9 cellular contexts compared by ENCODE assay signal in the genomic region with DNA sequence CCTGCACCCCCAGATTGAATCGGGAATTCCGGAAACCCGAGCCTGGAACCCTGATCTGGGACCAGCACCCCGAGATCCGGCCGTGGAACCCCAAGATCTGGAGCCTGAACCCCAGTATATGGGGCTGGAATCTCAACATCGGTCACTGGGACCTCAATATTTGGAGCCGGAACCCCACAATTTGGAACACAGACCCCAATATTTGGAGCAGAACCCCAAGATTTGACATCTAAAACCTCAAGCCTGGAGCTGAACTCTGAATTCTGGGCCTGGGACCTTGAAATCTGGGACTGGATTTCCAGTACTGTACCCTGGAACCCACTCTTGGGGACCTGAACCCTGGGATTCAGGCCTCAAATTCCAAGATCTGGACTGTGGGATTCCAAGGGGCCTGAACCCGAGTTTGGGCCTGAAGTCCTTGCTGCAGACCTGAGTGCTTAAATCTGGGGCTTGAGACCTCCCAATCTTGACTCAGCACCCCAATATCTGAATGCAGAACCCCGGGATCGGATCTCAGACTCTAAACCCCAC. TPM values are rescaled to one million over a fixed set of nuclear protein-coding genes. Genes with fewer than 3 reads are reported as not detected.
DNase-seq lines count a peak whose midpoint lies in the region; ATAC-seq and TF ChIP-seq lines count a peak whose summit lies in the region.
"Had no signal": no experiment of that assay in that cellular context is flagged by ENCODE, and none has a peak within 500 bp of the region (broad histone marks: within the 10 kb centered on the region; RNA-seq: fewer than 3 reads in every experiment).

No MANE protein-coding gene starts in this region.

- no peak overlapping the region for H2BK120ac ChIP-seq in IMR-90 (ENCODE audit: low read depth, low read length)

- H3K4me2 ChIP-seq in IMR-90 (ENCODE audit: low read depth, low read length), result peak overlapping the region; percentile 85

- H3K36me3 Mint-ChIP-seq in chondrocyte (ENCODE audit: low read depth), result peaks cover 6% of the 10 kb centered on the region

- no peak overlapping the region for H2BK20ac ChIP-seq in IMR-90 (ENCODE audit: low read depth, low read length)

- dilution Hi-C loops in IMR-90 (cut with HindIII; ENCODE audit: low sequenced_read_pairs, unreplicated experiment), result no loop called here

- H3K27ac Mint-ChIP-seq in chondrocyte (ENCODE audit: unreplicated experiment), result no peak overlapping the region

- H3K27me3 ChIP-seq in IMR-90 (ENCODE audit: control insufficient read depth, insufficient read depth, low read length) (no peaks in the 10 kb centered on the region), muscle layer of duodenum (ENCODE audit: low read depth, low read length) (no peaks in the 10 kb centered on the region)

- H4K20me1 ChIP-seq in IMR-90 (ENCODE audit: insufficient read depth, low read length), result peaks cover 17% of the 10 kb centered on the region; the same call in 1 of the 2 replicates

- no peak overlapping the region for H2BK15ac ChIP-seq in IMR-90 (ENCODE audit: low read depth, low read length)

- H3K79me1 ChIP-seq in IMR-90 (ENCODE audit: low read depth in 1 of 2, low read length in 2 of 2), result peaks cover 15 to 31% of the 10 kb centered on the region in 2 experiments

- TF ChIP-seq RAD21 in IMR-90 (IDR thresholded peaks at IDR 0.05; ENCODE audit: low read length), result no peak

- H4K8ac ChIP-seq in IMR-90 (ENCODE audit: low read depth in 2 of 2, low read length in 2 of 2), result peak overlapping the region; percentile 13 to 64; a peak in 1 of 4 replicates

- peak overlapping the region; percentile 69 for H3K4me3 Mint-ChIP-seq in chondrocyte (ENCODE audit: unreplicated experiment)

- ATAC-seq in IMR-90 (ENCODE audit: low read depth) (no peak), GM21576 (IDR thresholded peaks at IDR 0.05; ENCODE audit: unreplicated experiment) (no peak)

- TF ChIP-seq POLR2A in IMR-90 (IDR thresholded peaks at IDR 0.05; ENCODE audit: low read depth, low read length), result no peak

- peaks cover 9% of the 10 kb centered on the region; the same call in 1 of the 2 replicates for H3K9me1 ChIP-seq in IMR-90 (ENCODE audit: insufficient read depth, low read length)

- no peak overlapping the region for H4K91ac ChIP-seq in IMR-90 (ENCODE audit: insufficient read depth, low read depth, low read length)

- H4K5ac ChIP-seq in IMR-90 (ENCODE audit: low read depth, low read length), result no peak overlapping the region

- no peak for TF ChIP-seq CTCF in AG04449 (IDR thresholded peaks at IDR 0.05; ENCODE audit: insufficient read depth, low read length, missing control alignments)
- TF ChIP-seq CTCF in IMR-90 (conservative IDR thresholded peaks at IDR 0.05; ENCODE audit: low read depth, low read length), result no peak
- no peak for TF ChIP-seq CTCF in chondrocyte (IDR thresholded peaks at IDR 0.05)

- intact Hi-C loops in IMR-90 (cut with micrococcal nuclease), result loop anchor here (5.0 kb wide), 1 partner anchor 115 kb away; a partner anchor contains a TSS

- WGBS in IMR-90 (ENCODE audit: extremely low coverage in 2 of 2, insufficient read length in 1 of 2), 2 experiments, result 28% methylated on average over 5 of the region's 11 CpGs; no CpG with 5 or more reads in 1 of the 2 experiments

- H3K4me1 Mint-ChIP-seq in chondrocyte (ENCODE audit: low read depth), result peaks cover 37% of the 10 kb centered on the region

- no peak overlapping the region for H3K18ac ChIP-seq in IMR-90 (ENCODE audit: low read depth, low read length)

- peak overlapping the region; percentile 71 for H3K14ac ChIP-seq in IMR-90 (replicated peaks; ENCODE audit: low read depth, low read length)

- H3K4me3 ChIP-seq in AG04449 (ENCODE audit: low read depth, low read length) (peak overlapping the region; percentile 61), IMR-90 (ENCODE audit: insufficient read depth, low read depth, low read length) (peak overlapping the region; percentile 80), muscle layer of duodenum (ENCODE audit: low read depth in 1 of 2, low read length in 2 of 2) (peak overlapping the region; percentile 75 to 82)

- peak overlapping the region; percentile 87 for H2AK9ac ChIP-seq in IMR-90 (replicated peaks; ENCODE audit: low read depth, low read length, poor library complexity)

- peak overlapping the region; percentile 79 for H3K9ac ChIP-seq in IMR-90 (ENCODE audit: low read depth, low read length)

- no peak overlapping the region for H2AK5ac ChIP-seq in IMR-90 (ENCODE audit: low read depth, low read length)

- H2BK5ac ChIP-seq in IMR-90 (ENCODE audit: low read depth, low read length, poor library complexity, severe bottlenecking), result no peak overlapping the region

- H3K9me3 Mint-ChIP-seq in chondrocyte (ENCODE audit: low read depth), result no peaks in the 10 kb centered on the region

- H3K9me3 ChIP-seq in IMR-90 (ENCODE audit: control insufficient read depth, insufficient read depth, low read length) (no peaks in the 10 kb centered on the region), muscle layer of duodenum (ENCODE audit: control insufficient read depth in 1 of 2, low read length in 2 of 2) (no peaks in the 10 kb centered on the region)
- H3K9me3 ChIP-seq: neutrophil had no signal

- H3K27me3 Mint-ChIP-seq in chondrocyte (ENCODE audit: low read depth), result no peaks in the 10 kb centered on the region

- peak overlapping the region; percentile 73 for H2AFZ ChIP-seq in IMR-90 (replicated peaks; ENCODE audit: low read length, poor library complexity)

- DNase-seq in AG04449 (ENCODE audit: low read depth, low spot score) (no peak), IMR-90 (no peak), chondrocyte (ENCODE audit: low spot score) (no peak), NCI-H526 (lab: John Stamatoyannopoulos, UW) (no peak)
- DNase-seq in activated effector memory CD4-positive, alpha-beta T cell treated with Interleukin-2 at 50 U/mL for 16 hours, result no peak
- DNase-seq in stimulated activated CD4-positive, alpha-beta T cell treated with anti-CD3 and anti-CD28 coated beads, Interleukin-2, amount 100 ng/mL, for 48 hours, result no peak

- peak overlapping the region; percentile 27 for H3K4ac ChIP-seq in IMR-90 (ENCODE audit: low read depth, low read length)

- CTCF ChIA-PET in AG04449 (lab: Yijun Ruan, JAX) (interaction anchor here (0.9 to 1.4 kb wide), 2 partner anchors 12 to 55 kb away, joined by 4 to 6 read pairs; no protein-coding TSS in a partner anchor), IMR-90 (lab: Yijun Ruan, JAX) (no interaction called here)

- H3K4me1 ChIP-seq in IMR-90 (ENCODE audit: control insufficient read depth, insufficient read depth, low read length) (peaks cover 8% of the 10 kb centered on the region), muscle layer of duodenum (ENCODE audit: control insufficient read depth in 1 of 2, insufficient read depth in 2 of 2, low read length in 2 of 2) (peaks cover 12 to 31% of the 10 kb centered on the region in 2 donors)

- H3K56ac ChIP-seq in IMR-90 (ENCODE audit: extremely low read depth, insufficient read depth, low read length), result no peak overlapping the region

- BruUV-seq in IMR-90 (replicated peaks; lab: Mats Ljungman, UMichigan), result TSS peak; percentile 76

- POLR2A ChIA-PET in AG04449 (lab: Yijun Ruan, JAX), result no interaction called here
- POLR2A ChIA-PET in IMR-90 (lab: Charles Lee; ENCODE audit: unreplicated experiment), result no interaction called here

- in situ Hi-C loops in IMR-90 (cut with MboI; ENCODE audit: low sequenced_read_pairs), result no loop called here

- H3K27ac ChIP-seq in IMR-90 (ENCODE audit: insufficient read depth, low read length) (peak overlapping the region; percentile 31; the same call in 1 of the 2 replicates), muscle layer of duodenum (ENCODE audit: low read length) (peak overlapping the region; percentile 75)
- H3K27ac ChIP-seq: neutrophil had no signal

- H3K36me3 ChIP-seq in IMR-90 (ENCODE audit: control insufficient read depth, insufficient read depth, low read length) (peaks cover 4% of the 10 kb centered on the region; the same call in 1 of the 2 replicates), muscle layer of duodenum (ENCODE audit: control insufficient read depth in 1 of 2, insufficient read depth in 2 of 2, low read length in 2 of 2) (peaks cover 0 to 19% of the 10 kb centered on the region in 2 donors)
- H3K36me3 ChIP-seq: neutrophil had no signal

- H3K23ac ChIP-seq in IMR-90 (ENCODE audit: low read depth, low read length), result 0 out of 2 replicates have a peak overlapping the region, but pooled peaks have one; percentile 42

TF ChIP-seq in IMR-90, 13 proteins besides CTCF, POLR2A, EP300 and RAD21 (continues in another document):
- TF ChIP-seq BHLHE40 (IDR thresholded peaks at IDR 0.05; ENCODE audit: low read depth, low read length) (no peak), MAZ (IDR thresholded peaks at IDR 0.05; ENCODE audit: borderline replicate concordance, low read depth, low read length) (no peak), MXI1 (IDR thresholded peaks at IDR 0.05; ENCODE audit: borderline replicate concordance, low read depth, low read length) (no peak), CHD1 (IDR thresholded peaks at IDR 0.05; ENCODE audit: low read depth, low read length) (no peak)

RNA-seq across cellular contexts. Expression of a gene that starts 0.6 kb away (rescaled TPM):
- total RNA-seq in IMR-90 (2012; rRNA removed) (0.36 and 0.56 TPM in 2 replicates), chondrocyte (18.4 to 23.3 TPM (median 21.0 TPM) in 3 replicates)
- polyA plus RNA-seq in IMR-90 (2012; rRNA removed), result 4.8 TPM in 2 replicates
- polyA plus RNA-seq in IMR-90 (2012; cell fraction: cytosol; rRNA removed), result 6.2 and 9.8 TPM in 2 replicates
- 2.0 and 6.4 TPM in 2 replicates for polyA plus RNA-seq in IMR-90 (2012; cell fraction: nucleus; rRNA removed; ENCODE audit: low replicate concordance)

RNA-seq across cellular contexts. Expression of a gene that starts 28.7 kb away (rescaled TPM):
- total RNA-seq in IMR-90 (2012; rRNA removed) (not detected in 2 replicates), chondrocyte (not detected in 3 replicates)
- polyA plus RNA-seq in IMR-90 (2012; rRNA removed), result not detected in 2 replicates
- 0.14 and 0.38 TPM in 2 replicates for polyA plus RNA-seq in IMR-90 (2012; cell fraction: cytosol; rRNA removed)
- polyA plus RNA-seq in IMR-90 (2012; cell fraction: nucleus; rRNA removed; ENCODE audit: low replicate concordance), result not detected in 2 replicates

RNA-seq across cellular contexts. Expression of a gene that starts 34.5 kb away (rescaled TPM):
- total RNA-seq in IMR-90 (2012; rRNA removed), result not detected in 2 replicates
- 0.93 and 1.5 TPM in 2 replicates for polyA plus RNA-seq in IMR-90 (2012; rRNA removed)
- polyA plus RNA-seq in IMR-90 (2012; cell fraction: cytosol; rRNA removed), result 1.4 TPM in 1 of 2 replicates, not detected in the other
- polyA plus RNA-seq in IMR-90 (2012; cell fraction: nucleus; rRNA removed; ENCODE audit: low replicate concordance), result 0.31 and 2.1 TPM in 2 replicates
- 0.50 to 1.0 TPM in 2 of 3 replicates, not detected in the other for total RNA-seq in chondrocyte

RNA-seq across cellular contexts. Expression of a gene that starts 36.5 kb away (rescaled TPM):
- total RNA-seq in IMR-90 (2012; rRNA removed) (1.1 and 1.4 TPM in 2 replicates), chondrocyte (4.4 to 5.0 TPM (median 4.4 TPM) in 3 replicates)
- 12.3 and 13.3 TPM in 2 replicates for polyA plus RNA-seq in IMR-90 (2012; rRNA removed)
- polyA plus RNA-seq in IMR-90 (2012; cell fraction: cytosol; rRNA removed), result 2.6 and 3.7 TPM in 2 replicates
- polyA plus RNA-seq in IMR-90 (2012; cell fraction: nucleus; rRNA removed; ENCODE audit: low replicate concordance), result 85.3 and 103 TPM in 2 replicates

RNA-seq across cellular contexts. Expression of a gene that starts 58.2 kb away (rescaled TPM):
- total RNA-seq in IMR-90 (2012; rRNA removed) (4.8 and 5.0 TPM in 2 replicates), chondrocyte (10.8 to 12.0 TPM (median 11.2 TPM) in 3 replicates)
- polyA plus RNA-seq in IMR-90 (2012; rRNA removed), result 9.9 and 13.2 TPM in 2 replicates
- polyA plus RNA-seq in IMR-90 (2012; cell fraction: cytosol; rRNA removed), result 23.8 and 28.6 TPM in 2 replicates
- polyA plus RNA-seq in IMR-90 (2012; cell fraction: nucleus; rRNA removed; ENCODE audit: low replicate concordance), result 7.2 and 13.6 TPM in 2 replicates

Comparison
In these comparisons a context has a peak if more than half of its experiments do, and no peak if none do; other contexts are left out.
1. RNA of a gene that starts 0.6 kb away (total RNA-seq): 18.4 to 23.3 TPM in chondrocyte; 0.36 to 0.56 TPM in IMR-90; every median in the first group is over 10 times any median in the second.
2. Peak in every context shown above with its lines, with median percentiles within 50 percentile points of each other: H3K4me3 ChIP-seq.